1 cellular context compared by ENCODE assay signal in genomic region chr14:29242755-29243340, GRCh38.
TF ChIP-seq lines count a peak whose summit lies in the region.

No MANE protein-coding gene starts in this region.

TF ChIP-seq in SK-N-SH treated with all-trans-retinoic acid at 6 μM for 48 hours, 23 proteins besides CTCF, POLR2A, EP300 and RAD21 (continued from another document):
- TF ChIP-seq, protein P1, sequence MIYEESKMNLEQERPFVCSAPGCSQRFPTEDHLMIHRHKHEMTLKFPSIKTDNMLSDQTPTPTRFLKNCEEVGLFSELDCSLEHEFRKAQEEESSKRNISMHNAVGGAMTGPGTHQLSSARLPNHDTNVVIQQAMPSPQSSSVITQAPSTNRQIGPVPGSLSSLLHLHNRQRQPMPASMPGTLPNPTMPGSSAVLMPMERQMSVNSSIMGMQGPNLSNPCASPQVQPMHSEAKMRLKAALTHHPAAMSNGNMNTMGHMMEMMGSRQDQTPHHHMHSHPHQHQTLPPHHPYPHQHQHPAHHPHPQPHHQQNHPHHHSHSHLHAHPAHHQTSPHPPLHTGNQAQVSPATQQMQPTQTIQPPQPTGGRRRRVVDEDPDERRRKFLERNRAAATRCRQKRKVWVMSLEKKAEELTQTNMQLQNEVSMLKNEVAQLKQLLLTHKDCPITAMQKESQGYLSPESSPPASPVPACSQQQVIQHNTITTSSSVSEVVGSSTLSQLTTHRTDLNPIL (CRISPR knock-in tag; IDR thresholded peaks at IDR 0.05; ENCODE audit: low read depth), result no peak
TF ChIP-seq in SK-N-SH treated with all-trans-retinoic acid at 6 μM for 48 hours: peak in this region for 0.
